ENCODE assay signal across 8 cellular contexts in genomic region chr1:228212966-228213844, GRCh38. TPM values are rescaled to one million over a fixed set of nuclear protein-coding genes. Genes with fewer than 3 reads are reported as not detected.
DNase-seq lines count a peak whose midpoint lies in the region; ATAC-seq and TF ChIP-seq lines count a peak whose summit lies in the region.

No MANE protein-coding gene starts in this region.

- in situ Hi-C loops in HAP-1 (cut with MboI; ENCODE audit: low sequenced_read_pairs) (no loop called here), SK-MEL-5 (cut with HindIII; ENCODE audit: low pct_unique_long_range_greater_than_20kb, low sequenced_read_pairs) (no loop called here)

- CTCF ChIA-PET in activated naive CD4-positive, alpha-beta T cell treated with anti-CD3 and anti-CD28 coated beads, Interleukin-2, amount 10 ng/mL, durations not matched to agents 7 days and 5 days (lab: Charles Lee): interaction anchor here (0.7 to 1.4 kb wide), 3 partner anchors 8 to 12 kb away, joined by 3 to 4 read pairs (median 3); no protein-coding TSS in a partner anchor

- peaks cover 8% of the 10 kb centered on the region for H3K4me1 Mint-ChIP-seq in activated naive CD4-positive, alpha-beta T cell treated with anti-CD3 and anti-CD28 coated beads, Interleukin-2, amount 10 ng/mL, durations not matched to agents 7 days and 5 days

- no peak overlapping the region for H3K9ac ChIP-seq in parathyroid adenoma

- H3K27me3 ChIP-seq in HAP-1 (ENCODE audit: low read depth) (no peaks in the 10 kb centered on the region), parathyroid adenoma (ENCODE audit: control insufficient read depth, insufficient read depth, low read length) (no peaks in the 10 kb centered on the region), tibial artery (peaks cover 0 to 53% of the 10 kb centered on the region in 2 donors)

- ATAC-seq in Right ventricle myocardium inferior: peak; percentile 65

- H3K36me3 ChIP-seq in HAP-1 (replicated peaks): no peaks in the 10 kb centered on the region
- no peaks in the 10 kb centered on the region for H3K36me3 ChIP-seq in parathyroid adenoma (ENCODE audit: control insufficient read depth, insufficient read depth, low read length)
- H3K36me3 ChIP-seq in tibial artery: peaks cover 0 to 16% (median 0%) of the 10 kb centered on the region in 3 donors

- H3K27ac Mint-ChIP-seq in activated naive CD4-positive, alpha-beta T cell treated with anti-CD3 and anti-CD28 coated beads, Interleukin-2, amount 10 ng/mL, durations not matched to agents 7 days and 5 days: peak overlapping the region; percentile 85

- no peaks in the 10 kb centered on the region for H3K36me3 Mint-ChIP-seq in activated naive CD4-positive, alpha-beta T cell treated with anti-CD3 and anti-CD28 coated beads, Interleukin-2, amount 10 ng/mL, durations not matched to agents 7 days and 5 days

- intact Hi-C loops in Right ventricle myocardium inferior (cut with DNase I) (no loop called here), tibial artery (cut with DNase I; ENCODE audit: low total_unique reads) (loop anchor here (10.0 kb wide), 1 partner anchor 192 kb away; the partner anchor contains the start of gene TRIM11)

- DNase-seq in ELF-1 (ENCODE audit: low read depth, low spot score) (peak; percentile 96), HAP-1 (ENCODE audit: low spot score in 2 of 2) (peak; percentile 75 to 96), M059J (ENCODE audit: low read depth) (peak; percentile 74), SK-MEL-5 (ENCODE audit: low read depth, low spot score) (peak; percentile 78), Right ventricle myocardium inferior (ENCODE audit: missing footprints) (peak; percentile 92), tibial artery (peak; percentile 63 to 90)
- DNase-seq in activated naive CD4-positive, alpha-beta T cell treated with anti-CD3 and anti-CD28 coated beads, Interleukin-2, amount 10 ng/mL, durations not matched to agents 7 days and 5 days: peak; percentile 95

- H3K4me1 ChIP-seq in HAP-1: no peaks in the 10 kb centered on the region
- no peaks in the 10 kb centered on the region for H3K4me1 ChIP-seq in parathyroid adenoma
- H3K4me1 ChIP-seq in tibial artery: peaks cover 0 to 20% (median 18%) of the 10 kb centered on the region in 4 donors

- H3K4me3 Mint-ChIP-seq in activated naive CD4-positive, alpha-beta T cell treated with anti-CD3 and anti-CD28 coated beads, Interleukin-2, amount 10 ng/mL, durations not matched to agents 7 days and 5 days: peak overlapping the region; percentile 84

- no peaks in the 10 kb centered on the region for H3K79me2 ChIP-seq in parathyroid adenoma

- H3K4me3 ChIP-seq in HAP-1 (peak overlapping the region; percentile 36), parathyroid adenoma (ENCODE audit: low read depth, low read length) (peak overlapping the region; percentile 47), tibial artery (peak overlapping the region; percentile 41 to 49)

- H3K9me3 Mint-ChIP-seq in activated naive CD4-positive, alpha-beta T cell treated with anti-CD3 and anti-CD28 coated beads, Interleukin-2, amount 10 ng/mL, durations not matched to agents 7 days and 5 days: no peaks in the 10 kb centered on the region

- H3K4me2 ChIP-seq in parathyroid adenoma (ENCODE audit: low read length): peak overlapping the region; percentile 81

- TF ChIP-seq CTCF in parathyroid adenoma (IDR thresholded peaks at IDR 0.05) (peak; percentile 41), tibial artery (IDR thresholded peaks at IDR 0.05) (peak; percentile 45 to 52)

- H2AFZ ChIP-seq in parathyroid adenoma: peak overlapping the region; percentile 79

- peaks cover 5% of the 10 kb centered on the region for H3K27me3 Mint-ChIP-seq in activated naive CD4-positive, alpha-beta T cell treated with anti-CD3 and anti-CD28 coated beads, Interleukin-2, amount 10 ng/mL, durations not matched to agents 7 days and 5 days

- H3K9me3 ChIP-seq in HAP-1: no peaks in the 10 kb centered on the region
- no peaks in the 10 kb centered on the region for H3K9me3 ChIP-seq in parathyroid adenoma (ENCODE audit: control insufficient read depth, low read length)
- no peaks in the 10 kb centered on the region for H3K9me3 ChIP-seq in tibial artery

- H3K27ac ChIP-seq in parathyroid adenoma: no peak overlapping the region
- no peak overlapping the region for H3K27ac ChIP-seq in tibial artery

RNA-seq across cellular contexts. Expression of gene OBSCN, which starts 5.4 kb away (rescaled TPM):
- total RNA-seq in M059J (2014; rRNA removed; shearing (Covaris generic)): 0.42 and 1.9 TPM in 2 replicates
- total RNA-seq in SK-MEL-5 (2014; rRNA removed; shearing (Covaris generic)): 0.98 and 1.7 TPM in 2 replicates
- polyA plus RNA-seq in SK-MEL-5 (2015; cell fraction: cytosol; rRNA removed): 1.7 and 2.1 TPM in 2 replicates
- polyA plus RNA-seq in SK-MEL-5 (2015; cell fraction: nucleus; rRNA removed): 6.2 and 8.4 TPM in 2 replicates
- 275 TPM for total RNA-seq in Right ventricle myocardium inferior

RNA-seq across cellular contexts. Expression of gene IBA57, which starts 47.6 kb away (rescaled TPM):
- 0.47 and 1.5 TPM in 2 replicates for total RNA-seq in M059J (2014; rRNA removed; shearing (Covaris generic))
- 4.8 and 8.0 TPM in 2 replicates for total RNA-seq in SK-MEL-5 (2014; rRNA removed; shearing (Covaris generic))
- polyA plus RNA-seq in SK-MEL-5 (2015; cell fraction: cytosol; rRNA removed): 8.9 and 10.2 TPM in 2 replicates
- 4.1 and 6.2 TPM in 2 replicates for polyA plus RNA-seq in SK-MEL-5 (2015; cell fraction: nucleus; rRNA removed)
- total RNA-seq in Right ventricle myocardium inferior: 12.7 TPM

Comparison
In these comparisons a context has a peak if more than half of its experiments do, and no peak if none do; other contexts are left out.
1. RNA of gene OBSCN, which starts 5.4 kb away (total RNA-seq): 275 TPM in Right ventricle myocardium inferior (single experiment); 0.42 to 1.9 TPM in M059J and 0.98 to 1.7 TPM in SK-MEL-5; every median in the first group is over 10 times any median in the second.
2. Peak in every context shown above with its lines, with median percentiles within 50 percentile points of each other: DNase-seq and H3K4me3 ChIP-seq.